8 cellular contexts compared by ENCODE assay signal in genomic region chrX:102712967-102713677, GRCh38. TPM values are rescaled to one million over a fixed set of nuclear protein-coding genes. Genes with fewer than 3 reads are reported as not detected.
A peak's percentile ranks its signal among the peaks of the same experiment; 100 is the strongest.
DNase-seq lines count a peak whose midpoint lies in the region; ATAC-seq and TF ChIP-seq lines count a peak whose summit lies in the region.

No MANE protein-coding gene starts in this region.

- peaks cover 3 to 8% of the 10 kb centered on the region in 2 donors for H3K4me1 Mint-ChIP-seq in effector memory CD8-positive, alpha-beta T cell (ENCODE audit: low read depth in 2 of 2)

- TF ChIP-seq CTCF in right lobe of liver (IDR thresholded peaks at IDR 0.05) (peak; percentile 46 to 64 (median 54)), stomach (IDR thresholded peaks at IDR 0.05) (peak in 5 of 7 experiments; percentile 24 to 52 (median 43))

- H3K36me3 ChIP-seq in HUES64 (ENCODE audit: insufficient read depth, low read length) (no peaks in the 10 kb centered on the region; the same call in 1 of the 2 replicates), right lobe of liver (no peaks in the 10 kb centered on the region), stomach (no peaks in the 10 kb centered on the region)

- H3K27ac ChIP-seq in HUES64 (ENCODE audit: low read depth, low read length) (no peak overlapping the region), right lobe of liver (peak overlapping the region; percentile 81 to 96 (median 91)), stomach (peak overlapping the region; percentile 16 to 87 (median 74))

- intact Hi-C loops in right lobe of liver (cut with DNase I) = no loop called here
- intact Hi-C loops in stomach (cut with DNase I; ENCODE audit: low total_unique reads) = no loop called here

- no peaks in the 10 kb centered on the region for H3K4me1 ChIP-seq in HUES64 (ENCODE audit: insufficient read depth, low read length)
- H3K4me1 ChIP-seq in right lobe of liver = no peaks in the 10 kb centered on the region
- peaks cover 0 to 8% (median 5%) of the 10 kb centered on the region in 4 donors for H3K4me1 ChIP-seq in stomach

- DNase-seq in DMS114 treated with DMSO at 0.1 percent for 48 hours (lab: John Stamatoyannopoulos, UW; ENCODE audit: unreplicated experiment) = peak; percentile 64
- peak; percentile 50 for DNase-seq in SW480 (ENCODE audit: low spot score)
- DNase-seq in effector memory CD8-positive, alpha-beta T cell = no peak
- peak; percentile 45 to 74 (median 62) for DNase-seq in right lobe of liver
- peak; percentile 42 for DNase-seq in stomach

- peak overlapping the region; percentile 80 for H3K4me3 ChIP-seq in HUES64 (ENCODE audit: low read length)
- H3K4me3 ChIP-seq in right lobe of liver = peak overlapping the region; percentile 53 to 63 (median 63)
- peak overlapping the region; percentile 62 to 64 (median 64) for H3K4me3 ChIP-seq in stomach

- peak overlapping the region; percentile 37 to 62 for H3K4me3 Mint-ChIP-seq in effector memory CD8-positive, alpha-beta T cell

- H3K9ac ChIP-seq in HUES64 (ENCODE audit: low read depth, low read length) = peak overlapping the region; percentile 50; the same call in 1 of the 2 replicates

- H3K27me3 ChIP-seq in HUES64 (ENCODE audit: insufficient read depth, low read length) (peaks cover 10% of the 10 kb centered on the region), right lobe of liver (no peaks in the 10 kb centered on the region), stomach (peaks cover 0 to 17% (median 5%) of the 10 kb centered on the region in 3 donors)

- H3K27ac Mint-ChIP-seq in effector memory CD8-positive, alpha-beta T cell = no peak overlapping the region

- WGBS in HUES64 = 7% methylated on average over 23 of the region's 28 CpGs
- WGBS in right lobe of liver (ENCODE audit: insufficient coverage, low coverage, low lambda C conversion rate, missing lambda C conversion rate) = 28% methylated on average over 9 of the region's 28 CpGs
- 5 to 56% (median 14%) methylated on average over 12 to 28 of the region's 28 CpGs for WGBS in stomach, 5 donors

- TF ChIP-seq POLR2A in right lobe of liver (IDR thresholded peaks at IDR 0.05) (no peak), stomach (IDR thresholded peaks at IDR 0.05) (no peak)

- no peaks in the 10 kb centered on the region for H3K36me3 Mint-ChIP-seq in effector memory CD8-positive, alpha-beta T cell (ENCODE audit: insufficient read depth)

- TF ChIP-seq EP300 in stomach (IDR thresholded peaks at IDR 0.05) = no peak

- ATAC-seq in effector memory CD8-positive, alpha-beta T cell (replicated peaks) = no peak
- ATAC-seq in right lobe of liver = peak; percentile 83 to 89 (median 86)
- ATAC-seq in GM21576 (IDR thresholded peaks at IDR 0.05; ENCODE audit: unreplicated experiment) = no peak
- ATAC-seq in GM21737 (IDR thresholded peaks at IDR 0.05; ENCODE audit: unreplicated experiment) = no peak

- peaks cover 9 to 35% of the 10 kb centered on the region in 2 donors for H3K27me3 Mint-ChIP-seq in effector memory CD8-positive, alpha-beta T cell

- H3K9me3 Mint-ChIP-seq in effector memory CD8-positive, alpha-beta T cell = no peaks in the 10 kb centered on the region

- H3K9me3 ChIP-seq in HUES64 (ENCODE audit: insufficient read depth, low read depth, low read length) (no peaks in the 10 kb centered on the region), right lobe of liver (no peaks in the 10 kb centered on the region), stomach (no peaks in the 10 kb centered on the region)

RNA-seq across cellular contexts. Expression of gene GPRASP2, which starts 0.9 kb away (rescaled TPM):
- polyA plus RNA-seq in HUES64 (2013, experiment 1 of 2) = 10.3 TPM
- 13.1 TPM for polyA plus RNA-seq in HUES64 (2013, experiment 2 of 2)
- total RNA-seq in right lobe of liver (1 to 10 TPM; 3.4 to 8.3 (median 5.8) TPM), stomach (10 to 100 TPM in 1 of 5 donors, 1 to 10 TPM in 2, under 1 TPM in 1, not detected in 1; 0.58 to 32.1 (median 4.0) TPM)
- polyA plus RNA-seq in stomach = 1 to 10 TPM; 1.9 to 2.7 (median 2.6) TPM

RNA-seq across cellular contexts. Expression of gene GPRASP3, which starts 7.4 kb away (rescaled TPM):
- polyA plus RNA-seq in HUES64 (2013, experiment 1 of 2) = 9.3 TPM
- 9.3 TPM for polyA plus RNA-seq in HUES64 (2013, experiment 2 of 2)
- total RNA-seq in right lobe of liver (1 to 10 TPM; 1.7 to 3.4 (median 2.2) TPM), stomach (1 to 10 TPM in 3 of 5 donors, under 1 TPM in 2; 0.45 to 7.3 (median 1.4) TPM)
- under 1 TPM; 0.85 to 0.93 (median 0.92) TPM for polyA plus RNA-seq in stomach

Comparison
In these comparisons a context has a peak if more than half of its experiments do, and no peak if none do; other contexts are left out.
1. DNase-seq: peak in DMS114 treated with DMSO at 0.1 percent for 48 hours (single experiment), SW480 (single experiment), right lobe of liver (3 of 3) and stomach (single experiment); none in effector memory CD8-positive, alpha-beta T cell (0 of 3).
2. ATAC-seq: peak in right lobe of liver (4 of 4); none in effector memory CD8-positive, alpha-beta T cell (single experiment), GM21576 (single experiment) and GM21737 (single experiment).
3. Peak in every context shown above with its lines, with median percentiles within 50 percentile points of each other: H3K4me3 ChIP-seq.